1 cellular context compared by ENCODE assay signal in genomic region chr17:50906443-50906842, GRCh38.
TF ChIP-seq lines count a peak whose summit lies in the region.

No MANE protein-coding gene starts in this region.

TF ChIP-seq in SK-N-SH, 30 proteins besides CTCF, POLR2A, EP300 and RAD21:
- TF ChIP-seq REST (IDR thresholded peaks at IDR 0.05; ENCODE audit: low read depth, low read length) (no peak), GATA2 (CRISPR knock-in tag; IDR thresholded peaks at IDR 0.05) (peak; percentile 15; the same call in 1 of the 2 replicates)
